1 cellular context compared by ENCODE assay signal in genomic region chr11:45651156-45651555, GRCh38.
TF ChIP-seq lines count a peak whose summit lies in the region.

No MANE protein-coding gene starts in this region.

TF ChIP-seq in IMR-90, 13 proteins besides CTCF, POLR2A, EP300 and RAD21 (continued from another document):
- TF ChIP-seq USF2 (IDR thresholded peaks at IDR 0.05; ENCODE audit: low read depth, low read length) (no peak), CEBPB (IDR thresholded peaks at IDR 0.05; ENCODE audit: low read depth, low read length) (no peak), RCOR1 (IDR thresholded peaks at IDR 0.05; ENCODE audit: insufficient replicate concordance, low read length) (no peak), CHD1 (IDR thresholded peaks at IDR 0.05; ENCODE audit: low read depth, low read length) (no peak), RFX5 (IDR thresholded peaks at IDR 0.05; ENCODE audit: low read depth, low read length) (no peak), SMC3 (IDR thresholded peaks at IDR 0.05; ENCODE audit: low read depth, low read length) (no peak)
TF ChIP-seq in IMR-90: peak in this region for 0.
